10 cellular contexts compared by ENCODE assay signal in the genomic region with DNA sequence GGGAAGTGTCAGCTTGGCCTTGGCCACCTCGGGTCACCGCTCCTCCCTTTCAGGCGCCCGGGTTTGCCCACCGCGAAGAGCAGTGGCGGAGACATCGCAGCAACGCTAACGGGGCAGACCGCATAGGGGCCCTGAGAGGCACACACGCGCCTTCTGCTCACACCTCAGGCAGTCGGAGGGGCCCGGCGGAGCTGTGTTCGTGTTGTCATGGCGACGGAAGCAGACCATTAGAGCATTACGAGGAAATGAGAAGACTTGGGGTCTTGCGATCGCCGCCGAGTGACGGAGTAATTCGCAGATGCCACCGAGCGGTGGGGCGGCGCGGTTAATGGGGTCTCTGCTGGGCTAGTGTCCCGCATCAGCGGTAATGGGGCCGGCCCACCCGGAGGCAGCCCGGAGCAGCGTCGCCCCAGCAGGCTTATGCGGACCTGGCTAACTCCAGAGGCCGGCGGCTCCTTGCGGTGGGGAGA.
DNase-seq lines count a peak whose midpoint lies in the region; ATAC-seq, FAIRE-seq and TF ChIP-seq lines count a peak whose summit lies in the region.
"Had no signal": no experiment of that assay in that cellular context is flagged by ENCODE, and none has a peak within 500 bp of the region (broad histone marks: within the 10 kb centered on the region; RNA-seq: fewer than 3 reads in every experiment).

No MANE protein-coding gene starts in this region.

- no peaks in the 10 kb centered on the region for H3K36me3 ChIP-seq in BLaER1 treated with 17β-estradiol and CSF1 and Interleukin-3, amounts not matched to agents 10 nM and 100 nM
- no peaks in the 10 kb centered on the region for H3K36me3 ChIP-seq in K562 (ENCODE audit: control insufficient read depth, insufficient read depth, low read length)
- H3K36me3 ChIP-seq in mesenchymal stem cell (ENCODE audit: control insufficient read depth in 1 of 2, insufficient read depth in 2 of 2, low read depth in 1 of 2, low read length in 2 of 2) = no peaks in the 10 kb centered on the region
- H3K36me3 ChIP-seq in esophagus muscularis mucosa = no peaks in the 10 kb centered on the region

- CTCF ChIA-PET in K562 (lab: Yijun Ruan, JAX; ENCODE audit: low intra/inter-chr PET ratio) = interaction anchor here (0.7 kb wide), 1 partner anchor 385 kb away, joined by 3 read pairs; no protein-coding TSS in a partner anchor

- no peaks in the 10 kb centered on the region for H3K79me1 ChIP-seq in mesenchymal stem cell (replicated peaks; ENCODE audit: low read length, poor library complexity, severe bottlenecking)

- no peaks in the 10 kb centered on the region for H3K79me2 ChIP-seq in K562 (ENCODE audit: control insufficient read depth, insufficient read depth, low read length)

- H3K4me1 ChIP-seq in BLaER1 treated with 17β-estradiol and CSF1 and Interleukin-3, amounts not matched to agents 10 nM and 100 nM = peaks cover 46 to 74% (median 50%) of the 10 kb centered on the region in 10 experiments
- H3K4me1 ChIP-seq in K562 (replicated peaks in 1 of 2; ENCODE audit: control insufficient read depth in 2 of 2, insufficient read depth in 2 of 2, low read length in 2 of 2) = peaks cover 0 to 6% of the 10 kb centered on the region in 2 experiments; a peak in 1 of 5 replicates
- H3K4me1 ChIP-seq in mesenchymal stem cell (ENCODE audit: control insufficient read depth, insufficient read depth, low read depth, low read length) = peaks cover 8% of the 10 kb centered on the region
- H3K4me1 ChIP-seq in esophagus muscularis mucosa = peaks cover 0 to 15% (median 8%) of the 10 kb centered on the region in 4 donors

- H3K27me3 ChIP-seq in BLaER1 treated with 17β-estradiol and CSF1 and Interleukin-3, amounts not matched to agents 10 nM and 100 nM = peaks cover 0 to 10% (median 0%) of the 10 kb centered on the region in 11 experiments; a peak in 4 of 22 replicates
- H3K27me3 ChIP-seq in K562 (ENCODE audit: control insufficient read depth in 2 of 2, insufficient read depth in 2 of 2, low read length in 2 of 2) (peaks cover 17 to 31% of the 10 kb centered on the region in 2 experiments), mesenchymal stem cell (ENCODE audit: control insufficient read depth in 1 of 2, insufficient read depth in 1 of 2, low read length in 2 of 2) (peaks cover 6 to 18% of the 10 kb centered on the region in 2 experiments), esophagus muscularis mucosa (peaks cover 0 to 15% (median 0%) of the 10 kb centered on the region in 4 donors)

- H4K8ac ChIP-seq in mesenchymal stem cell (ENCODE audit: low read length) = peak overlapping the region; percentile 94

- TF ChIP-seq CTCF in K562 (IDR thresholded peaks at IDR 0.05 in 2 of 3, conservative IDR thresholded peaks at IDR 0.05 in 1 of 3; ENCODE audit: insufficient read depth in 2 of 3, low read depth in 1 of 3, low read length in 3 of 3) = no peak
- no peak for TF ChIP-seq CTCF in esophagus muscularis mucosa (IDR thresholded peaks at IDR 0.05)

- WGBS in K562 (ENCODE audit: insufficient coverage, low coverage, missing lambda C conversion rate) = 2% methylated on average over 37 of the region's 42 CpGs
- WGBS in mesenchymal stem cell = 24% methylated on average over 42 of the region's 42 CpGs
- WGBS in esophagus muscularis mucosa = 51% methylated on average over 9 of the region's 42 CpGs

- no peak for TF ChIP-seq RAD21 in K562 (CRISPR knock-in tag; conservative IDR thresholded peaks at IDR 0.05 in 1 of 2, IDR thresholded peaks at IDR 0.05 in 1 of 2)

- peak overlapping the region; percentile 76 to 91 for H3K18ac ChIP-seq in mesenchymal stem cell (ENCODE audit: low read depth in 1 of 2, low read length in 2 of 2)

- DNase-seq in K562 (ENCODE audit: extremely low read depth in 1 of 4, low spot score in 3 of 4) (no peak), mesenchymal stem cell (peak; percentile 13), NCI-H524 (lab: John Stamatoyannopoulos, UW) (no peak), AG08396 (ENCODE audit: low spot score) (no peak), esophagus muscularis mucosa (ENCODE audit: extremely low spot score) (no peak), midbrain (lab: John Stamatoyannopoulos, UW) (no peak)
- DNase-seq: NCI-H510A treated with DMSO at 0.1 percent for 48 hours had no signal

- H2AFZ ChIP-seq in K562 (ENCODE audit: low read depth, low read length) (no peak overlapping the region), mesenchymal stem cell (ENCODE audit: low read depth, low read length) (peak overlapping the region; percentile 29)

- TF ChIP-seq POLR2A in K562 (conservative IDR thresholded peaks at IDR 0.05) = no peak
- TF ChIP-seq POLR2A in esophagus muscularis mucosa (IDR thresholded peaks at IDR 0.05; ENCODE audit: low read depth) = no peak

- H3K9ac ChIP-seq in BLaER1 treated with 17β-estradiol and CSF1 and Interleukin-3, amounts not matched to agents 10 nM and 100 nM = peak overlapping the region in 4 of 11 experiments; percentile 11 to 48 (median 22); a peak in 6 of 22 replicates
- no peak overlapping the region for H3K9ac ChIP-seq in K562 (ENCODE audit: insufficient read depth in 1 of 2, low read depth in 2 of 2, low read length in 2 of 2)
- no peak overlapping the region for H3K9ac ChIP-seq in mesenchymal stem cell (ENCODE audit: low read length)

- peak overlapping the region in 6 of 10 experiments; percentile 16 to 48 (median 36); a peak in 10 of 20 replicates for H3K4me3 ChIP-seq in BLaER1 treated with 17β-estradiol and CSF1 and Interleukin-3, amounts not matched to agents 10 nM and 100 nM
- H3K4me3 ChIP-seq in K562 = no peak overlapping the region
- no peak overlapping the region for H3K4me3 ChIP-seq in mesenchymal stem cell (ENCODE audit: insufficient read depth in 1 of 2, low read depth in 1 of 2, low read length in 2 of 2)
- H3K4me3 ChIP-seq in esophagus muscularis mucosa = peak overlapping the region in 1 of 4 donors; percentile 9

- H2BK15ac ChIP-seq in mesenchymal stem cell (ENCODE audit: low read depth, poor library complexity, severe bottlenecking) = peak overlapping the region; percentile 98

- peak overlapping the region in 1 of 2 experiments; percentile 72 for H3K14ac ChIP-seq in mesenchymal stem cell (ENCODE audit: low read length in 2 of 2)

- no TSS peak for BruUV-seq in K562 (replicated peaks; lab: Mats Ljungman, UMichigan)

- H2BK5ac ChIP-seq in mesenchymal stem cell (ENCODE audit: low read depth, low read length, poor library complexity, severe bottlenecking) = no peak overlapping the region

- H3K4ac ChIP-seq in mesenchymal stem cell (ENCODE audit: low read depth in 1 of 2, low read length in 2 of 2) = peak overlapping the region; percentile 18 to 62

- peak overlapping the region; percentile 90 to 95 for H2BK12ac ChIP-seq in mesenchymal stem cell (ENCODE audit: low read length in 2 of 2)

- H3K9me1 ChIP-seq in K562 (ENCODE audit: control insufficient read depth, insufficient read depth, low read length) = no peaks in the 10 kb centered on the region

- H4K20me1 ChIP-seq in BLaER1 treated with 17β-estradiol and CSF1 and Interleukin-3, amounts not matched to agents 10 nM and 100 nM = no peaks in the 10 kb centered on the region
- no peaks in the 10 kb centered on the region for H4K20me1 ChIP-seq in K562 (replicated peaks; ENCODE audit: control insufficient read depth, insufficient read depth, low read length)

- no peak overlapping the region for H2AK5ac ChIP-seq in mesenchymal stem cell (ENCODE audit: low read length, severe bottlenecking)

- peak overlapping the region in 1 of 2 experiments; percentile 91 for H3K23ac ChIP-seq in mesenchymal stem cell (ENCODE audit: low read length in 2 of 2)

- no peaks in the 10 kb centered on the region for H3K9me3 ChIP-seq in BLaER1 treated with 17β-estradiol and CSF1 and Interleukin-3, amounts not matched to agents 10 nM and 100 nM (replicated peaks in 1 of 11)
- H3K9me3 ChIP-seq in K562 (replicated peaks; ENCODE audit: control insufficient read depth, insufficient read depth, low read depth, low read length) = no peaks in the 10 kb centered on the region
- H3K9me3 ChIP-seq in mesenchymal stem cell (ENCODE audit: control insufficient read depth, low read length) = no peaks in the 10 kb centered on the region
- H3K9me3 ChIP-seq in esophagus muscularis mucosa = no peaks in the 10 kb centered on the region

- peak overlapping the region; percentile 84 for H2BK120ac ChIP-seq in mesenchymal stem cell (ENCODE audit: low read depth, low read length)

- H3K27ac ChIP-seq in BLaER1 treated with 17β-estradiol and CSF1 and Interleukin-3, amounts not matched to agents 10 nM and 100 nM = peak overlapping the region in 3 of 11 experiments; percentile 36 to 64 (median 48); a peak in 6 of 22 replicates
- no peak overlapping the region for H3K27ac ChIP-seq in K562 (ENCODE audit: extremely low read depth, low read depth, low read length)
- no peak overlapping the region for H3K27ac ChIP-seq in mesenchymal stem cell (ENCODE audit: low read length, poor library complexity, severe bottlenecking)
- H3K27ac ChIP-seq in esophagus muscularis mucosa (replicated peaks in 1 of 4) = no peak overlapping the region

- TF ChIP-seq EP300 in K562 (IDR thresholded peaks at IDR 0.05; ENCODE audit: low read length) = no peak
- no peak for TF ChIP-seq EP300 in esophagus muscularis mucosa (IDR thresholded peaks at IDR 0.05)

- FAIRE-seq in K562 (lab: Jason Lieb, UNC) = no peak

- in situ Hi-C loops in K562 (cut with MboI) = no loop called here

- H3K4me2 ChIP-seq in BLaER1 treated with 17β-estradiol and CSF1 and Interleukin-3, amounts not matched to agents 10 nM and 100 nM = peak overlapping the region; percentile 72 to 91 (median 86)
- no peak overlapping the region for H3K4me2 ChIP-seq in K562 (ENCODE audit: insufficient read depth, low read length)
- H3K4me2 ChIP-seq in mesenchymal stem cell (ENCODE audit: low read length, poor library complexity, severe bottlenecking) = peak overlapping the region; percentile 14

- POLR2A ChIA-PET in K562 (lab: Yijun Ruan, JAX) = no interaction called here

- intact Hi-C loops in K562 (cut with micrococcal nuclease) = no loop called here
- intact Hi-C loops in esophagus muscularis mucosa (cut with DNase I) = no loop called here

- H4K91ac ChIP-seq in mesenchymal stem cell (ENCODE audit: low read length) = peak overlapping the region; percentile 3

- ATAC-seq in GM21529 (IDR thresholded peaks at IDR 0.05; ENCODE audit: unreplicated experiment) (peak; percentile 24), K562 (no peak; the same call in 1 of the 3 replicates)
- ATAC-seq: T-cell had no signal

TF ChIP-seq in K562, 482 proteins besides CTCF, POLR2A, EP300 and RAD21:
- TF ChIP-seq CBX8 (IDR thresholded peaks at IDR 0.05; ENCODE audit: borderline replicate concordance, extremely low read depth, low read depth, low read length, poor library complexity, severe bottlenecking) (no peak), RFX1 (IDR thresholded peaks at IDR 0.05) (peak; percentile 61)

Comparison
In these comparisons a context has a peak if more than half of its experiments do, and no peak if none do; other contexts are left out.
1. H3K4me3 ChIP-seq: peak in BLaER1 treated with 17β-estradiol and CSF1 and Interleukin-3, amounts not matched to agents 10 nM and 100 nM (6 of 10); none in K562 (single experiment) and mesenchymal stem cell (0 of 2).